13 cellular contexts compared by ENCODE assay signal in genomic region chr1:44694863-44695478, GRCh38.
A peak's percentile ranks its signal among the peaks of the same experiment; 100 is the strongest.
DNase-seq lines count a peak whose midpoint lies in the region; ATAC-seq lines count a peak whose summit lies in the region.
"Had no signal": no experiment of that assay in that cellular context is flagged by ENCODE, and none has a peak within 500 bp of the region (broad histone marks: within the 10 kb centered on the region; RNA-seq: fewer than 3 reads in every experiment).

No MANE protein-coding gene starts in this region.

- peak; percentile 55 for DNase-seq in germinal center (ENCODE audit: low spot score)
- DNase-seq in NCI-H524 (lab: John Stamatoyannopoulos, UW) = no peak
- DNase-seq in NCI-H1694 treated with DMSO at 0.1 percent for 48 hours (lab: John Stamatoyannopoulos, UW) = no peak
- DNase-seq: activated CD8-positive, alpha-beta memory T cell treated with anti-CD3 and anti-CD28 coated beads for 24 hours; dorsolateral prefrontal cortex; foreskin fibroblast; H7; kidney glomerular epithelial cell had no signal

- peak; percentile 66 for ATAC-seq in GM18502 (IDR thresholded peaks at IDR 0.05; ENCODE audit: poor library complexity, unreplicated experiment)
- ATAC-seq in GM21381 (IDR thresholded peaks at IDR 0.05; ENCODE audit: unreplicated experiment) = peak; percentile 62
- peak; percentile 57 for ATAC-seq in HG02981 (IDR thresholded peaks at IDR 0.05; ENCODE audit: unreplicated experiment)
- no peak for ATAC-seq in HG02970 (IDR thresholded peaks at IDR 0.05; ENCODE audit: low FRiP score, unreplicated experiment)
- ATAC-seq in HG03354 (IDR thresholded peaks at IDR 0.05; ENCODE audit: poor library complexity, severe bottlenecking, unreplicated experiment) = no peak

Comparison
In these comparisons a context has a peak if more than half of its experiments do, and no peak if none do; other contexts are left out.
1. ATAC-seq: peak in GM18502 (single experiment), GM21381 (single experiment) and HG02981 (single experiment); none in HG02970 (single experiment) and HG03354 (single experiment).